ENCODE assay signal across 11 cellular contexts in the genomic region with DNA sequence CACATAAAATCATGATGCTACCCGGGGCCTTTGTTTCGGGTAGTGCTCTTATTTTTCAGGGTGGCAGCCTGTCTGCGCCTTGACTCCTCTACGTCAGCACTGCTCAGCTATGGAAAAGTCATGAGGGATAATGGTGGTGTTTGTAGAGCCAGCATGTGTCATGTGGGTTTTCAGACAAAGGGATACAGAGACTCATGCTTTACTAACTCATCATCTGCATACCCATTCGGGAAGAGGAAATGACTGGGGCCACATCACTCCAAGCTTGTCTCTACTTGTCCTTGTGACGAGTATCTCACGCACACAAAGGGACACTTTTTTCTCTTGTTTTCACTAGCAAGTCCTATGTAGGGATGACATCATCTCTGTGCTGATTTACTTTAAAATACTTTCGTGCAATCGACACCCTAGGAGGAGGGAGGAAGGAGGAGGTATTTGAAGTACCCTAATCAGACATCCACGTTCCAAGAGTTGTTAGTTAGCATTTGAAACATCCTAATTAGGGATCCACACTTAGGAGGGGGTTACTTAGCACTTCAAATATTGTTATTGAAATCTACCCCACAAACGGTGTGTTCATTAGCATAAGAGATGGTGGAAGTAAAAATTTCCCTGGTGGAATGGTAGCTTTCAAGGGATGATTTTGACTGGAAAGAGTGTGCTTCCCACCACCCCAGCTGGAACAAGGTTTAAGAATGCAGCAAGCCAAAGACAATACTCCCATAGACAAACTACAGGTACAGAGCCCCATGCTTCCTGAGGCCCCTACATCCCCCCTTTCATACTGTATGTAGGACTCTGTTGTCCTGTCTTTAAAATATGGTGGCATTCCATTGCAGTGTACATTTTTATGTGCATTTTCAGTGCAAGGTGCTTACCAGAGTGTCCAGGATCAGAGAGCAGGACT. TPM values are rescaled to one million over a fixed set of nuclear protein-coding genes. Genes with fewer than 3 reads are reported as not detected.
DNase-seq lines count a peak whose midpoint lies in the region; FAIRE-seq and TF ChIP-seq lines count a peak whose summit lies in the region.
"Had no signal": no experiment of that assay in that cellular context is flagged by ENCODE, and none has a peak within 500 bp of the region (broad histone marks: within the 10 kb centered on the region; RNA-seq: fewer than 3 reads in every experiment).

No MANE protein-coding gene starts in this region.

- no peak overlapping the region for H2BK20ac ChIP-seq in H9 (ENCODE audit: low read depth, low read length, poor library complexity, severe bottlenecking)

- no peak overlapping the region for H3T11ph ChIP-seq in H9 (ENCODE audit: low read length)

- H3K4me1 Mint-ChIP-seq in H9, result peaks cover 21 to 22% of the 10 kb centered on the region in 2 experiments
- peaks cover 12% of the 10 kb centered on the region for H3K4me1 Mint-ChIP-seq in astrocyte (ENCODE audit: low read depth, unreplicated experiment)

- no peaks in the 10 kb centered on the region for H3K36me3 ChIP-seq in ACC112 (ENCODE audit: insufficient read depth, low read length)
- H3K36me3 ChIP-seq in astrocyte (ENCODE audit: insufficient read depth, low read length), result no peaks in the 10 kb centered on the region
- H3K36me3 ChIP-seq: lower lobe of right lung had no signal

- H3K4me3 Mint-ChIP-seq in H9 (peak overlapping the region in 1 of 2 experiments; percentile 12; a peak in 4 of 5 replicates), astrocyte (ENCODE audit: unreplicated experiment) (no peak overlapping the region)
- H3K4me3 Mint-ChIP-seq: CD4-positive, alpha-beta T cell had no signal

- H3K79me2 ChIP-seq in ACC112 (ENCODE audit: control insufficient read depth, insufficient read depth, low read length, unreplicated experiment) (no peaks in the 10 kb centered on the region), H9 (ENCODE audit: insufficient read depth, low read length) (no peaks in the 10 kb centered on the region), astrocyte (ENCODE audit: insufficient read depth, low read length) (no peaks in the 10 kb centered on the region)

- peak overlapping the region; percentile 77 for H3K4me2 ChIP-seq in H9 (ENCODE audit: insufficient read depth, insufficient read length, low read length)
- H3K4me2 ChIP-seq in astrocyte (ENCODE audit: low read length), result peak overlapping the region; percentile 54

- no CpG with 5 or more reads among the region's 11 CpGs for WGBS in H9 (ENCODE audit: extremely low coverage, insufficient read length, low lambda C conversion rate)

- no peak overlapping the region for H3K56ac ChIP-seq in H9 (ENCODE audit: insufficient read length, low read depth, low read length)

- no peak overlapping the region for H4K8ac ChIP-seq in H9 (replicated peaks; ENCODE audit: insufficient read length, low read depth, low read length)

- no peak overlapping the region for H3K27ac Mint-ChIP-seq in H9
- H3K27ac Mint-ChIP-seq in astrocyte (ENCODE audit: unreplicated experiment), result peak overlapping the region; percentile 82
- H3K27ac Mint-ChIP-seq: CD4-positive, alpha-beta T cell had no signal

- H3K27me3 ChIP-seq in ACC112 (ENCODE audit: insufficient read depth, low read length) (no peaks in the 10 kb centered on the region), H9 (ENCODE audit: insufficient read depth, low read length) (peaks cover 12% of the 10 kb centered on the region; the same call in 1 of the 2 replicates), astrocyte (ENCODE audit: insufficient read depth, low read length) (no peaks in the 10 kb centered on the region)

- DNase-seq in H9 (peak; percentile 71), astrocyte (ENCODE audit: low read depth) (peak; percentile 82), iPS DF 4.7 (ENCODE audit: extremely low read depth, low spot score) (peak; percentile 38), Kasumi-1 (lab: John Stamatoyannopoulos, UW) (no peak), NCI-H524 treated with DMSO at 0.1 percent for 48 hours (lab: John Stamatoyannopoulos, UW) (no peak), D721Med (ENCODE audit: insufficient read length, low spot score) (no peak)
- DNase-seq in stimulated activated CD4-positive, alpha-beta T cell treated with anti-CD3 and anti-CD28 coated beads, Interleukin-15, amount 100 ng/mL, for 24 hours, result no peak
- DNase-seq: CD4-positive, alpha-beta T cell; lower lobe of right lung; NCI-H526 had no signal

- H3K9ac ChIP-seq in H9 (ENCODE audit: extremely low read depth, insufficient read length, low read length), result peak overlapping the region; percentile 19
- peak overlapping the region; percentile 56 for H3K9ac ChIP-seq in astrocyte (ENCODE audit: low read length)

- peak overlapping the region; percentile 84; the same call in 1 of the 2 replicates for H3K14ac ChIP-seq in H9 (ENCODE audit: insufficient read depth, low read length)

- no peak overlapping the region for H3K4ac ChIP-seq in H9 (ENCODE audit: low read depth, low read length)

- no peak overlapping the region for H4K5ac ChIP-seq in H9 (ENCODE audit: insufficient read length, low read depth, low read length)

- H3K4me1 ChIP-seq in ACC112 (ENCODE audit: control insufficient read depth, insufficient read depth, low read length, unreplicated experiment) (no peaks in the 10 kb centered on the region), H9 (ENCODE audit: insufficient read depth, low read length) (peaks cover 5% of the 10 kb centered on the region; the same call in 1 of the 2 replicates), astrocyte (ENCODE audit: insufficient read depth, low read length) (peaks cover 10% of the 10 kb centered on the region)
- H3K4me1 ChIP-seq: lower lobe of right lung had no signal

- H4K20me1 ChIP-seq in H9 (ENCODE audit: control insufficient read depth, insufficient read depth, insufficient read length) (no peaks in the 10 kb centered on the region), astrocyte (ENCODE audit: insufficient read depth, low read length) (no peaks in the 10 kb centered on the region)

- peaks cover 3% of the 10 kb centered on the region for H3K23me2 ChIP-seq in H9 (ENCODE audit: insufficient read length, low read depth, low read length, poor library complexity, severe bottlenecking)

- H2BK12ac ChIP-seq in H9 (ENCODE audit: insufficient read length, low read depth, low read length), result peak overlapping the region; percentile 73

- no peak overlapping the region for H2AK5ac ChIP-seq in H9 (ENCODE audit: insufficient read length, low read length)

- H3K4me3 ChIP-seq in ACC112 (ENCODE audit: low read depth, low read length) (no peak overlapping the region), astrocyte (ENCODE audit: insufficient read depth, low read depth, low read length) (no peak overlapping the region)
- H3K4me3 ChIP-seq: lower lobe of right lung had no signal

- peak overlapping the region; percentile 75 for H3K18ac ChIP-seq in H9 (ENCODE audit: insufficient read length, low read depth, low read length)

- H2AFZ ChIP-seq in ACC112 (ENCODE audit: low read length, unreplicated experiment) (no peak overlapping the region), H9 (ENCODE audit: low read length) (no peak overlapping the region), astrocyte (ENCODE audit: low read depth, low read length) (peak overlapping the region; percentile 73)

- H3K9me3 ChIP-seq in H9 (ENCODE audit: control insufficient read depth, low read depth, low read length), result no peaks in the 10 kb centered on the region
- H3K9me3 ChIP-seq in astrocyte (ENCODE audit: insufficient read depth, low read depth, low read length), result no peaks in the 10 kb centered on the region
- H3K9me3 ChIP-seq: lower lobe of right lung had no signal

- H3K23ac ChIP-seq in H9 (ENCODE audit: insufficient read length, low read depth, low read length), result no peak overlapping the region

- H3K9me3 Mint-ChIP-seq in H9 (no peaks in the 10 kb centered on the region), astrocyte (ENCODE audit: unreplicated experiment) (no peaks in the 10 kb centered on the region)
- H3K9me3 Mint-ChIP-seq: CD4-positive, alpha-beta T cell had no signal

- H3K27ac ChIP-seq in ACC112 (ENCODE audit: low read depth, low read length), result peak overlapping the region; percentile 20; the same call in 1 of the 2 replicates
- H3K27ac ChIP-seq in H9 (ENCODE audit: insufficient read length, low read depth, low read length), result no peak overlapping the region
- peak overlapping the region; percentile 76 for H3K27ac ChIP-seq in astrocyte (ENCODE audit: low read depth, low read length)
- H3K27ac ChIP-seq: lower lobe of right lung had no signal

- H3K36me3 Mint-ChIP-seq in H9 (ENCODE audit: insufficient read depth in 1 of 3, low read depth in 3 of 3) (no peaks in the 10 kb centered on the region; a peak in 1 of 7 replicates), astrocyte (ENCODE audit: low read depth, unreplicated experiment) (no peaks in the 10 kb centered on the region)

- H3K27me3 Mint-ChIP-seq in H9 (ENCODE audit: low read depth) (peaks cover 93% of the 10 kb centered on the region), astrocyte (ENCODE audit: low read depth, unreplicated experiment) (no peaks in the 10 kb centered on the region)

- FAIRE-seq in astrocyte (lab: Jason Lieb, UNC) (peak; percentile 96), D721Med (lab: Jason Lieb, UNC) (no peak)

- no peak overlapping the region for H2BK15ac ChIP-seq in H9 (ENCODE audit: low read depth, low read length)

- H2BK120ac ChIP-seq in H9 (ENCODE audit: low read depth, low read length, poor library complexity, severe bottlenecking), result no peak overlapping the region

- TF ChIP-seq CTCF in H9 (conservative IDR thresholded peaks at IDR 0.05), result no peak
- no peak for TF ChIP-seq CTCF in astrocyte (IDR thresholded peaks at IDR 0.05; ENCODE audit: insufficient read depth, low read depth, low read length)
- no peak for TF ChIP-seq CTCF in D721Med (IDR thresholded peaks at IDR 0.05; ENCODE audit: insufficient read depth, missing control alignments)

- no peak overlapping the region for H4K91ac ChIP-seq in H9 (ENCODE audit: insufficient read length, low read depth, low read length)

- no peak overlapping the region for H2BK5ac ChIP-seq in H9 (ENCODE audit: insufficient read length, low read length)

- H3K79me1 ChIP-seq in H9 (ENCODE audit: insufficient read depth, low read depth, low read length, poor library complexity, severe bottlenecking), result no peaks in the 10 kb centered on the region

RNA-seq across cellular contexts. Expression of gene THNSL1, which starts 52.0 kb away (rescaled TPM):
- total RNA-seq in H9 (2021), result 3.9 and 4.2 TPM in 2 replicates
- total RNA-seq in astrocyte, result 2.7 and 3.1 TPM in 2 replicates

RNA-seq across cellular contexts. Expression of gene ENKUR, which starts 52.4 kb away (rescaled TPM):
- 0.26 TPM in 1 of 2 replicates, not detected in the other for total RNA-seq in H9 (2021)
- total RNA-seq in astrocyte, result 0.22 and 0.34 TPM in 2 replicates
- total RNA-seq: CD4-positive, alpha-beta T cell had no signal

Comparison
In these comparisons a context has a peak if more than half of its experiments do, and no peak if none do; other contexts are left out.
1. DNase-seq: peak in H9 (single experiment), astrocyte (single experiment) and iPS DF 4.7 (single experiment); none in Kasumi-1 (0 of 2), stimulated activated CD4-positive, alpha-beta T cell treated with anti-CD3 and anti-CD28 coated beads, Interleukin-15, amount 100 ng/mL, for 24 hours (single experiment), NCI-H524 treated with DMSO at 0.1 percent for 48 hours (single experiment) and D721Med (single experiment).